ENCODE assay signal across 1 cellular context in genomic region chr1:200916152-200916551, GRCh38.
TF ChIP-seq lines count a peak whose summit lies in the region.

No MANE protein-coding gene starts in this region.

TF ChIP-seq in HCT116, 20 proteins besides CTCF, POLR2A, EP300 and RAD21 (continued from another document):
- TF ChIP-seq ZBTB33 (IDR thresholded peaks at IDR 0.05; ENCODE audit: extremely low read depth, insufficient replicate concordance, low read length) (no peak), REST (IDR thresholded peaks at IDR 0.05; ENCODE audit: low read depth) (no peak), SRF (IDR thresholded peaks at IDR 0.05; ENCODE audit: low read depth) (no peak), YY1 (IDR thresholded peaks at IDR 0.05; ENCODE audit: extremely low read depth, insufficient replicate concordance, low read depth, low read length) (no peak), EZH2phosphoT487 (IDR thresholded peaks at IDR 0.05; ENCODE audit: borderline replicate concordance) (no peak), ELF1 (IDR thresholded peaks at IDR 0.05; ENCODE audit: borderline replicate concordance, low read depth) (no peak), JUND (IDR thresholded peaks at IDR 0.05) (no peak)
